8 cellular contexts compared by ENCODE assay signal in the genomic region with DNA sequence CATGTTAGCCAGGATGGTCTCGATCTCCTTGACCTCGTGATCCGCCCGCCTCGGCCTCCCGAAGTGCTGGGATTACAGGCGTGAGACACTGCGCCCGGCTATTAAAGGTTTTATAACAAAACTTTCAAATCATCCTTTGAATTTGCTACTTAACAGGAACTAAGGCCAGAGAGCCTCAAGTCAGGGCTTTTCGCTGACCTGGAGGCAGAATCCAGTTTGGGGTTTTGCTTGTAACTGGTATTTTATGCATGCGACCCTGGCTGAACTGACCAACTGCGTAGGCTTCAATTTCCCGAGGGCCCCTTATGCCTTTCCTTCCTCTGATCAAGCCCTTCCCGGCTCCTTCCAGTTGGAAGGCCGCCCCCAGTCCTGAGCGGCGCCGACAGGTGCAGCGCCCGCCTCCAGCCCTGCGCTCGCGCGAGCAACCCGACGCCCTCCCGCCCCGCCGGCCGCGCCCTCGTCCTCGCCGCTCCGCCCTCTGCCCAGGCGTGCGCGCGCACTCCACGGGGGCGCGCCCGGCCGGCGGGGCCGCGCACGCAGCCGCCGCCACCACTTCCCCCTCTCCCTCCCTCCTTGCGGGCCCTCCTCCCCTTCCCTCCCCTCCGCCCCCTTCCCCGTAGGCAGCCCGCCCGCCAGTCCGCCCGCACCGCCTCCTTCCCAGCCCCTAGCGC. TPM values are rescaled to one million over a fixed set of nuclear protein-coding genes. Genes with fewer than 3 reads are reported as not detected.
A peak's percentile ranks its signal among the peaks of the same experiment; 100 is the strongest.
DNase-seq lines count a peak whose midpoint lies in the region; ATAC-seq and TF ChIP-seq lines count a peak whose summit lies in the region.
"Not testable (repeated sequence)": the region's sequence is repeated elsewhere in the genome, so short reads cannot be mapped to it uniquely, and the experiment has no call there.

A gene with protein sequence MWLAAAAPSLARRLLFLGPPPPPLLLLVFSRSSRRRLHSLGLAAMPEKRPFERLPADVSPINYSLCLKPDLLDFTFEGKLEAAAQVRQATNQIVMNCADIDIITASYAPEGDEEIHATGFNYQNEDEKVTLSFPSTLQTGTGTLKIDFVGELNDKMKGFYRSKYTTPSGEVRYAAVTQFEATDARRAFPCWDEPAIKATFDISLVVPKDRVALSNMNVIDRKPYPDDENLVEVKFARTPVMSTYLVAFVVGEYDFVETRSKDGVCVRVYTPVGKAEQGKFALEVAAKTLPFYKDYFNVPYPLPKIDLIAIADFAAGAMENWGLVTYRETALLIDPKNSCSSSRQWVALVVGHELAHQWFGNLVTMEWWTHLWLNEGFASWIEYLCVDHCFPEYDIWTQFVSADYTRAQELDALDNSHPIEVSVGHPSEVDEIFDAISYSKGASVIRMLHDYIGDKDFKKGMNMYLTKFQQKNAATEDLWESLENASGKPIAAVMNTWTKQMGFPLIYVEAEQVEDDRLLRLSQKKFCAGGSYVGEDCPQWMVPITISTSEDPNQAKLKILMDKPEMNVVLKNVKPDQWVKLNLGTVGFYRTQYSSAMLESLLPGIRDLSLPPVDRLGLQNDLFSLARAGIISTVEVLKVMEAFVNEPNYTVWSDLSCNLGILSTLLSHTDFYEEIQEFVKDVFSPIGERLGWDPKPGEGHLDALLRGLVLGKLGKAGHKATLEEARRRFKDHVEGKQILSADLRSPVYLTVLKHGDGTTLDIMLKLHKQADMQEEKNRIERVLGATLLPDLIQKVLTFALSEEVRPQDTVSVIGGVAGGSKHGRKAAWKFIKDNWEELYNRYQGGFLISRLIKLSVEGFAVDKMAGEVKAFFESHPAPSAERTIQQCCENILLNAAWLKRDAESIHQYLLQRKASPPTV (plus strand): TSS at position 552 of the 671 bp plus-strand sequence. CDS start 193 bp downstream, outside the sequence.

- not testable (repeated sequence) for H3K9me3 ChIP-seq in heart left ventricle; trophoblast cell (ENCODE audit: insufficient read depth, low read depth, low read length); thymus (ENCODE audit: control insufficient read depth)

- H3K9ac ChIP-seq in trophoblast cell (ENCODE audit: low read length): peak within 1 kb of the TSS; percentile 15

- peak within 1 kb of the TSS; percentile 32 for H4K8ac ChIP-seq in trophoblast cell (ENCODE audit: low read depth, low read length)

- peaks cover 0 to 25% (median 14%) of the 10 kb centered on the region in 12 donors for H3K4me1 ChIP-seq in heart left ventricle
- H3K4me1 ChIP-seq in trophoblast cell (ENCODE audit: control insufficient read depth in 1 of 2, insufficient read depth in 2 of 2, low read length in 2 of 2); thymus (ENCODE audit: control insufficient read depth, insufficient read depth, low read length): not testable (repeated sequence)

- not testable (repeated sequence) for H3K4ac ChIP-seq in trophoblast cell (ENCODE audit: low read depth, low read length)

- not testable (repeated sequence) for TF ChIP-seq POLR2A in heart left ventricle (IDR thresholded peaks at IDR 0.05)

- H3K27ac ChIP-seq in heart left ventricle: peak within 1 kb of the TSS; percentile 76 to 92 (median 88)
- H3K27ac ChIP-seq in trophoblast cell (ENCODE audit: low read depth, low read length): peak within 1 kb of the TSS; percentile 31
- peak within 1 kb of the TSS; percentile 70 for H3K27ac ChIP-seq in thymus (ENCODE audit: low read depth)

- H3K4me3 ChIP-seq in GM12865 (ENCODE audit: low read depth, low read length): peak within 1 kb of the TSS; percentile 77
- H3K4me3 ChIP-seq in heart left ventricle: peak within 1 kb of the TSS; percentile 39 to 78 (median 64)
- H3K4me3 ChIP-seq in trophoblast cell (ENCODE audit: low read depth, low read length): peak within 1 kb of the TSS; percentile 76
- H3K4me3 ChIP-seq in thymus (ENCODE audit: low read length): peak within 1 kb of the TSS; percentile 61

- H2BK12ac ChIP-seq in trophoblast cell (ENCODE audit: low read length): not testable (repeated sequence)

- 10 to 62% (median 13%) methylated on average over 11 to 58 of the region's 59 CpGs for WGBS in heart left ventricle, 4 donors
- no CpG with 5 or more reads among the region's 59 CpGs for WGBS in trophoblast cell (ENCODE audit: extremely low coverage, insufficient coverage, insufficient read length)
- WGBS in thymus: 16% methylated on average over 53 of the region's 59 CpGs

- peak within 1 kb of the TSS; percentile 68 for H3K4me2 ChIP-seq in trophoblast cell (ENCODE audit: low read length)

- intact Hi-C loops in heart left ventricle (cut with DNase I): not testable (repeated sequence)

- not testable (repeated sequence) for H3K79me2 ChIP-seq in trophoblast cell (ENCODE audit: control insufficient read depth, insufficient read depth, low read length, poor library complexity)

- peak; percentile 71 for ATAC-seq in HG02852 (IDR thresholded peaks at IDR 0.05; ENCODE audit: unreplicated experiment)
- peak; percentile 81 to 96 (median 94) for ATAC-seq in heart left ventricle

- not testable (repeated sequence) for TF ChIP-seq CTCF in GM12865 (IDR thresholded peaks at IDR 0.05; ENCODE audit: insufficient read depth, low read depth, low read length, missing control alignments); heart left ventricle (IDR thresholded peaks at IDR 0.05)

- peak within 1 kb of the TSS; percentile 88 for H2AFZ ChIP-seq in trophoblast cell (ENCODE audit: insufficient read depth, low read length, poor library complexity)

- not testable (repeated sequence) for H4K12ac ChIP-seq in trophoblast cell (ENCODE audit: low read depth, low read length)

- peak within 1 kb of the TSS; percentile 55 for H4K91ac ChIP-seq in trophoblast cell (ENCODE audit: low read depth, low read length)

- DNase-seq in GM12865 (ENCODE audit: low read depth) (peak; percentile 93), NCI-H146 treated with DMSO at 0.1 percent for 48 hours (lab: John Stamatoyannopoulos, UW; ENCODE audit: unreplicated experiment) (peak; percentile 82), T-helper 2 cell (peak; percentile 71 to 94 (median 85)), amniotic epithelial cell (ENCODE audit: low read depth) (peak; percentile 77), heart left ventricle (peak; percentile 91 to 95 (median 92)), trophoblast cell (peak; percentile 73 to 84)

- not testable (repeated sequence) for H3K27me3 ChIP-seq in heart left ventricle; trophoblast cell (ENCODE audit: insufficient read depth, low read length); thymus (ENCODE audit: control insufficient read depth, insufficient read depth)

- H3K14ac ChIP-seq in trophoblast cell (ENCODE audit: low read length): peak within 1 kb of the TSS; percentile 74

- H3K23ac ChIP-seq in trophoblast cell (ENCODE audit: low read length): not testable (repeated sequence)

- H2BK5ac ChIP-seq in trophoblast cell (ENCODE audit: low read depth, low read length, poor library complexity): peak within 1 kb of the TSS; percentile 82

- peak within 1 kb of the TSS; percentile 93 for H2AK5ac ChIP-seq in trophoblast cell (ENCODE audit: low read length)

- H3K79me1 ChIP-seq in trophoblast cell (ENCODE audit: low read length): not testable (repeated sequence)

- not testable (repeated sequence) for H3K36me3 ChIP-seq in heart left ventricle; trophoblast cell (ENCODE audit: control insufficient read depth in 1 of 2, insufficient read depth in 2 of 2, low read length in 2 of 2); thymus (ENCODE audit: control insufficient read depth, insufficient read depth)

- H3K18ac ChIP-seq in trophoblast cell (ENCODE audit: low read length): peak within 1 kb of the TSS; percentile 92

- H2BK120ac ChIP-seq in trophoblast cell (ENCODE audit: insufficient read depth, low read length, poor library complexity): not testable (repeated sequence)

RNA-seq across cellular contexts. Expression of the gene that starts here (rescaled TPM):
- total RNA-seq in heart left ventricle: 10 to 100 TPM; 56.3 to 98.2 (median 81.3) TPM
- polyA plus RNA-seq in heart left ventricle: 10 to 100 TPM; 23.7 to 45.7 TPM
- polyA plus RNA-seq in trophoblast cell (2013): 88.3 and 89.5 TPM in 2 replicates
- polyA plus RNA-seq in thymus: 48.0 TPM

Comparison
In these comparisons a context has a peak if more than half of its experiments do, and no peak if none do; other contexts are left out.
1. Peak in every context shown above with its lines: DNase-seq, ATAC-seq, H3K4me3 ChIP-seq and H3K27ac ChIP-seq.
2. H3K27ac ChIP-seq: peak in every context shown above with its lines; median percentile 88 in heart left ventricle; 70 in thymus; 31 in trophoblast cell.